Comparison of ENCODE assay signal across 1 cellular context in the genomic region with DNA sequence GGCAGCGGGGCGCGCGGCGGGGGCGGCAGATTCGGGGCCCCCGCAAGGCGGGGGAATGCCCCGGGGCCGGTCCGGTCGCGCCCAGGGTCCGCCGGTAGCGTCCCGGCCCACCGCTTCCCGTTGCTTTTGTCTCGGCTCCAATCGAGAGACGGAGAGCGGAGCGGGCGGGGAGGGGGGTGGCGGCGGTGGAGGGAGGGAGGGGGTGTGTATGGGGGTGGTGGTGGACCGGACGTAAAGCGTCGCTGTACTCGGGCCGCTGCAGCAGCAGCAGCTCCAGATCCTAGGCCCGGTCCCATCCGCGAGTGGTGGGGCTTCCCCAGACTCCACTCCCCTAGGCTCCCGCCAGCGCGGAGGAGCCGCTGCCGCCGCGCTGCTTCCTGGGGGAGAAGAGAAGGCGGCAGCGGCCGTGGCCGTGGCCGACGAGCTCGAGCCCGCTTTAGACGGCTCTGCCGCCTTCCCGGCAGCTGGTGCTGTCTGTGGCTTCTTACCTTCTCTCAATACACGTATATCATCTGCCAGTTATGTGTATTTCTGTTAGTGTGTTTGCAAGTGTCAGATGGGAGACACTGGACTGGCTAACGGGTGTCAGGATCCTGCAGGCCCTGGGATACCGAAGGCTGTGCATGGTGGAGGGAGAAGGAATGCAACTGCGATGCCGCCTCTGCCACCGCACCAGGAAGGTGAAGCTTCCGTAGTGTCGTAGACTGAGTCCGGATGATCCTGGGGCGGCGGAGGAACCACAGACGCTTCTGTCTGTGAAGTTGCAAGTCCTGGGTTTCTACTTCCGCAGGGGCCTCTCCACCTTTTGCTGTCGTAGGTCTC.
TF ChIP-seq lines count a peak whose summit lies in the region.

No MANE protein-coding gene starts in this region.

TF ChIP-seq in HepG2, 621 proteins besides CTCF, POLR2A, EP300 and RAD21 (continued from another document and continues in another):
- TF ChIP-seq, protein P1, sequence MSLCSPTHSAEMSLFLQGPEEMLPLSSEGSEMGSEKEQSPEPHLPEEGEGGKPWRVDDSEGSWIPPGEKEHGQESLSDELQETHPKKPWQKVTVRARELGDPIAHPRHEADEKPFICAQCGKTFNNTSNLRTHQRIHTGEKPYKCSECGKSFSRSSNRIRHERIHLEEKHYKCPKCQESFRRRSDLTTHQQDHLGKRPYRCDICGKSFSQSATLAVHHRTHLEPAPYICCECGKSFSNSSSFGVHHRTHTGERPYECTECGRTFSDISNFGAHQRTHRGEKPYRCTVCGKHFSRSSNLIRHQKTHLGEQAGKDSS (CRISPR knock-in tag; IDR thresholded peaks at IDR 0.05; ENCODE audit: borderline replicate concordance, low read depth): no peak
- TF ChIP-seq NR2F2 (IDR thresholded peaks at IDR 0.05; ENCODE audit: borderline replicate concordance, low read depth) (no peak), AGO2 (optimal IDR thresholded peaks at IDR 0.05; ENCODE audit: low read depth, low read length) (peak; percentile 51), MIER3 (CRISPR knock-in tag; IDR thresholded peaks at IDR 0.05; ENCODE audit: borderline replicate concordance) (no peak), NFE2 (CRISPR knock-in tag; IDR thresholded peaks at IDR 0.05) (no peak), ESRRA (CRISPR knock-in tag; IDR thresholded peaks at IDR 0.05; ENCODE audit: low read depth) (no peak), ZNF749 (CRISPR knock-in tag; IDR thresholded peaks at IDR 0.05; ENCODE audit: borderline replicate concordance) (peak; percentile 43; the same call in 1 of the 2 replicates), STAG1 (CRISPR knock-in tag; IDR thresholded peaks at IDR 0.05) (peak; percentile 8; the same call in 1 of the 2 replicates), GATAD2A (CRISPR knock-in tag; IDR thresholded peaks at IDR 0.05) (0 out of 2 replicates have a peak, but pooled peaks have one; percentile 12), KDM4B (CRISPR knock-in tag; IDR thresholded peaks at IDR 0.05) (peak; percentile 53; the same call in 1 of the 2 replicates), ATF6 (CRISPR knock-in tag; conservative IDR thresholded peaks at IDR 0.05) (no peak), CEBPB (IDR thresholded peaks at IDR 0.05; ENCODE audit: borderline replicate concordance, low read depth, low read length) (no peak), TCF12 (IDR thresholded peaks at IDR 0.05) (no peak), TCF12 (CRISPR knock-in tag; IDR thresholded peaks at IDR 0.05) (no peak), IRF2 (CRISPR knock-in tag; IDR thresholded peaks at IDR 0.05) (peak; percentile 5; the same call in 1 of the 2 replicates), ZSCAN21 (CRISPR knock-in tag; IDR thresholded peaks at IDR 0.05; ENCODE audit: borderline replicate concordance) (no peak), NR2F1 (CRISPR knock-in tag; IDR thresholded peaks at IDR 0.05) (peak in 1 of 2 experiments; percentile 68; a peak in 1 of 4 replicates), ZFP91 (CRISPR knock-in tag; IDR thresholded peaks at IDR 0.05; ENCODE audit: borderline replicate concordance) (0 out of 2 replicates have a peak, but pooled peaks have one; percentile 2), KMT2A (CRISPR knock-in tag; IDR thresholded peaks at IDR 0.05) (peak; percentile 63; the same call in 1 of the 2 replicates), ZNF589 (CRISPR knock-in tag; conservative IDR thresholded peaks at IDR 0.05) (0 out of 2 replicates have a peak, but pooled peaks have one; percentile 11), YEATS2 (CRISPR knock-in tag; IDR thresholded peaks at IDR 0.05; ENCODE audit: borderline replicate concordance) (peak; percentile 28; the same call in 1 of the 2 replicates), ZNF232 (CRISPR knock-in tag; IDR thresholded peaks at IDR 0.05; ENCODE audit: borderline replicate concordance) (0 out of 2 replicates have a peak, but pooled peaks have one; percentile 50), ETV5 (CRISPR knock-in tag; IDR thresholded peaks at IDR 0.05; ENCODE audit: borderline replicate concordance) (peak; percentile 42; the same call in 1 of the 2 replicates), ZBTB49 (CRISPR knock-in tag; IDR thresholded peaks at IDR 0.05; ENCODE audit: borderline replicate concordance) (no peak), ZNF577 (CRISPR knock-in tag; IDR thresholded peaks at IDR 0.05; ENCODE audit: borderline replicate concordance, low read depth) (0 out of 2 replicates have a peak, but pooled peaks have one; percentile 35), ZNF773 (CRISPR knock-in tag; IDR thresholded peaks at IDR 0.05; ENCODE audit: borderline replicate concordance) (no peak), GFI1 (CRISPR knock-in tag; IDR thresholded peaks at IDR 0.05; ENCODE audit: borderline replicate concordance) (0 out of 2 replicates have a peak, but pooled peaks have one; percentile 8), ZNF143 (CRISPR knock-in tag; IDR thresholded peaks at IDR 0.05) (peak; percentile 39; the same call in 1 of the 2 replicates), ZNF782 (CRISPR knock-in tag; IDR thresholded peaks at IDR 0.05; ENCODE audit: borderline replicate concordance) (no peak; the same call in 1 of the 2 replicates), ZNF292 (CRISPR knock-in tag; IDR thresholded peaks at IDR 0.05; ENCODE audit: borderline replicate concordance, low read depth) (peak; percentile 50; the same call in 1 of the 2 replicates), ZNF282 (IDR thresholded peaks at IDR 0.05; ENCODE audit: partially characterized antibody) (no peak), TOE1 (CRISPR knock-in tag; IDR thresholded peaks at IDR 0.05) (peak; percentile 3; the same call in 1 of the 2 replicates), HNRNPK (IDR thresholded peaks at IDR 0.05; ENCODE audit: low read depth, low read length, poor library complexity, severe bottlenecking) (peak; percentile 63), ZFP41 (CRISPR knock-in tag; IDR thresholded peaks at IDR 0.05; ENCODE audit: borderline replicate concordance) (no peak), NR2C2 (CRISPR knock-in tag; IDR thresholded peaks at IDR 0.05; ENCODE audit: borderline replicate concordance) (peak; percentile 94)
- TF ChIP-seq, protein P2, sequence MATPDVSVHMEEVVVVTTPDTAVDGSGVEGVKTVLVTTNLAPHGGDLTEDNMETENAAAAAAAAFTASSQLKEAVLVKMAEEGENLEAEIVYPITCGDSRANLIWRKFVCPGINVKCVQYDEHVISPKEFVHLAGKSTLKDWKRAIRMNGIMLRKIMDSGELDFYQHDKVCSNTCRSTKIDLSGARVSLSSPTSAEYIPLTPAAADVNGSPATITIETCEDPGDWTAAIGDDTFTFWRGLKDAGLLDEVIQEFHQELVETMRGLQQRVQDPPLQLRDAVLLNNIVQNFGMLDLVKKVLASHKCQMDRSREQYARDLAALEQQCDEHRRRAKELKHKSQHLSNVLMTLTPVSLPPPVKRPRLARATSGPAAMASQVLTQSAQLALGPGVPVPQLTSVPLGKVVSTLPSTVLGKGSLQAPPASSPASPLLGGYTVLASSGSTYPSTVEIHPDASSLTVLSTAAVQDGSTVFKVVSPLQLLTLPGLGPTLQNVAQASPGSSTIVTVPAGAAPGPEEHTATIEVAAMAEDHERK (CRISPR knock-in tag; IDR thresholded peaks at IDR 0.05; ENCODE audit: low read depth): no peak
- TF ChIP-seq, protein P3, sequence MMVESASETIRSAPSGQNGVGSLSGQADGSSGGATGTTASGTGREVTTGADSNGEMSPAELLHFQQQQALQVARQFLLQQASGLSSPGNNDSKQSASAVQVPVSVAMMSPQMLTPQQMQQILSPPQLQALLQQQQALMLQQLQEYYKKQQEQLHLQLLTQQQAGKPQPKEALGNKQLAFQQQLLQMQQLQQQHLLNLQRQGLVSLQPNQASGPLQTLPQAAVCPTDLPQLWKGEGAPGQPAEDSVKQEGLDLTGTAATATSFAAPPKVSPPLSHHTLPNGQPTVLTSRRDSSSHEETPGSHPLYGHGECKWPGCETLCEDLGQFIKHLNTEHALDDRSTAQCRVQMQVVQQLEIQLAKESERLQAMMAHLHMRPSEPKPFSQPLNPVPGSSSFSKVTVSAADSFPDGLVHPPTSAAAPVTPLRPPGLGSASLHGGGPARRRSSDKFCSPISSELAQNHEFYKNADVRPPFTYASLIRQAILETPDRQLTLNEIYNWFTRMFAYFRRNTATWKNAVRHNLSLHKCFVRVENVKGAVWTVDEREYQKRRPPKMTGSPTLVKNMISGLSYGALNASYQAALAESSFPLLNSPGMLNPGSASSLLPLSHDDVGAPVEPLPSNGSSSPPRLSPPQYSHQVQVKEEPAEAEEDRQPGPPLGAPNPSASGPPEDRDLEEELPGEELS (CRISPR knock-in tag; IDR thresholded peaks at IDR 0.05): 0 out of 2 replicates have a peak, but pooled peaks have one; percentile 13
- TF ChIP-seq, protein P4, sequence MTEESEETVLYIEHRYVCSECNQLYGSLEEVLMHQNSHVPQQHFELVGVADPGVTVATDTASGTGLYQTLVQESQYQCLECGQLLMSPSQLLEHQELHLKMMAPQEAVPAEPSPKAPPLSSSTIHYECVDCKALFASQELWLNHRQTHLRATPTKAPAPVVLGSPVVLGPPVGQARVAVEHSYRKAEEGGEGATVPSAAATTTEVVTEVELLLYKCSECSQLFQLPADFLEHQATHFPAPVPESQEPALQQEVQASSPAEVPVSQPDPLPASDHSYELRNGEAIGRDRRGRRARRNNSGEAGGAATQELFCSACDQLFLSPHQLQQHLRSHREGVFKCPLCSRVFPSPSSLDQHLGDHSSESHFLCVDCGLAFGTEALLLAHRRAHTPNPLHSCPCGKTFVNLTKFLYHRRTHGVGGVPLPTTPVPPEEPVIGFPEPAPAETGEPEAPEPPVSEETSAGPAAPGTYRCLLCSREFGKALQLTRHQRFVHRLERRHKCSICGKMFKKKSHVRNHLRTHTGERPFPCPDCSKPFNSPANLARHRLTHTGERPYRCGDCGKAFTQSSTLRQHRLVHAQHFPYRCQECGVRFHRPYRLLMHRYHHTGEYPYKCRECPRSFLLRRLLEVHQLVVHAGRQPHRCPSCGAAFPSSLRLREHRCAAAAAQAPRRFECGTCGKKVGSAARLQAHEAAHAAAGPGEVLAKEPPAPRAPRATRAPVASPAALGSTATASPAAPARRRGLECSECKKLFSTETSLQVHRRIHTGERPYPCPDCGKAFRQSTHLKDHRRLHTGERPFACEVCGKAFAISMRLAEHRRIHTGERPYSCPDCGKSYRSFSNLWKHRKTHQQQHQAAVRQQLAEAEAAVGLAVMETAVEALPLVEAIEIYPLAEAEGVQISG (CRISPR knock-in tag; IDR thresholded peaks at IDR 0.05): peak; percentile 31; the same call in 1 of the 2 replicates
- TF ChIP-seq, protein P5, sequence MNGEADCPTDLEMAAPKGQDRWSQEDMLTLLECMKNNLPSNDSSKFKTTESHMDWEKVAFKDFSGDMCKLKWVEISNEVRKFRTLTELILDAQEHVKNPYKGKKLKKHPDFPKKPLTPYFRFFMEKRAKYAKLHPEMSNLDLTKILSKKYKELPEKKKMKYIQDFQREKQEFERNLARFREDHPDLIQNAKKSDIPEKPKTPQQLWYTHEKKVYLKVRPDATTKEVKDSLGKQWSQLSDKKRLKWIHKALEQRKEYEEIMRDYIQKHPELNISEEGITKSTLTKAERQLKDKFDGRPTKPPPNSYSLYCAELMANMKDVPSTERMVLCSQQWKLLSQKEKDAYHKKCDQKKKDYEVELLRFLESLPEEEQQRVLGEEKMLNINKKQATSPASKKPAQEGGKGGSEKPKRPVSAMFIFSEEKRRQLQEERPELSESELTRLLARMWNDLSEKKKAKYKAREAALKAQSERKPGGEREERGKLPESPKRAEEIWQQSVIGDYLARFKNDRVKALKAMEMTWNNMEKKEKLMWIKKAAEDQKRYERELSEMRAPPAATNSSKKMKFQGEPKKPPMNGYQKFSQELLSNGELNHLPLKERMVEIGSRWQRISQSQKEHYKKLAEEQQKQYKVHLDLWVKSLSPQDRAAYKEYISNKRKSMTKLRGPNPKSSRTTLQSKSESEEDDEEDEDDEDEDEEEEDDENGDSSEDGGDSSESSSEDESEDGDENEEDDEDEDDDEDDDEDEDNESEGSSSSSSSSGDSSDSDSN (CRISPR knock-in tag; IDR thresholded peaks at IDR 0.05): peak; percentile 61; the same call in 1 of the 2 replicates
